In the genomic region with DNA sequence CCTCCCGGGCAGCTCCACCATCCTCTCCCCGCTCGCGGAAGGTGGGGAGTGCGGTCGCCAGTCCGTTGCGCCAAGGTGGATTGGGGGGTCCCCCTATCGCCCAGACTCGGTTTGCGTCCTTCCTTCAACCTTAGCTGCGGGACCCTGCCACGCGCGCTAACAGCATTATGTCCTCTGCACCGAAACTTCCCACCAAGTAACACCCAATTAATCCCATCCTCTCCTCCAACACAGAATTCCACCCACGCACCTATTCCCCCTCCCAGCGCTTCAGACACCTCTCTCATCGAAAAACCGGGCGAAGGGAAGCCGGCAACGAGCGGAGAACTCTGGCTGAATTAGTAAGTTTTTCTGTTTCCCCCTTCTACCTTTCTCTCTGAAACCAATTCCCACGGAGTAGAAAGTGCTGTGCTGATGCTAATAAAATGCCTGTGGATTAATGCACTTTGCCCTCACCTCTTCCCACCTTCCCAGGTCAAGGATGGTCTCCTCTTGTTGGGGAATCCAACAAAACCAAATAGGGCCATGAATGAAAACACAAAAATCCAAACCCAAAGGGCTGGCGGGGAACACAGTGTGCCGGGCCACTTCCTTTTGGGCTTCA, we compare ENCODE assay signal across 8 cellular contexts. TPM values are rescaled to one million over a fixed set of nuclear protein-coding genes. Genes with fewer than 3 reads are reported as not detected.
A peak's percentile ranks its signal among the peaks of the same experiment; 100 is the strongest.
DNase-seq lines count a peak whose midpoint lies in the region; ATAC-seq and TF ChIP-seq lines count a peak whose summit lies in the region.

No MANE protein-coding gene starts in this region.

- H3K27me3 Mint-ChIP-seq in CD4-positive, CD25-positive, alpha-beta regulatory T cell: peaks cover 96% of the 10 kb centered on the region

- H3K4me3 Mint-ChIP-seq in CD4-positive, CD25-positive, alpha-beta regulatory T cell: peak overlapping the region; percentile 46 to 96 (median 83)

- no peaks in the 10 kb centered on the region for H3K36me3 ChIP-seq in CD4-positive, CD25-positive, alpha-beta regulatory T cell (ENCODE audit: control insufficient read depth, insufficient read depth, low read length)
- peaks cover 36% of the 10 kb centered on the region for H3K36me3 ChIP-seq in Loucy (ENCODE audit: insufficient read depth, low read length)
- no peaks in the 10 kb centered on the region for H3K36me3 ChIP-seq in duodenal mucosa (ENCODE audit: control insufficient read depth in 1 of 2, insufficient read depth in 2 of 2, low read length in 2 of 2)
- no peaks in the 10 kb centered on the region for H3K36me3 ChIP-seq in neuron (ENCODE audit: insufficient read depth, low read length)
- H3K36me3 ChIP-seq in PC-9 (ENCODE audit: low read depth): no peaks in the 10 kb centered on the region

- no peaks in the 10 kb centered on the region for H3K9me3 ChIP-seq in CD4-positive, CD25-positive, alpha-beta regulatory T cell (ENCODE audit: control insufficient read depth in 2 of 2, low read length in 2 of 2)
- no peaks in the 10 kb centered on the region for H3K9me3 ChIP-seq in Loucy (ENCODE audit: insufficient read depth, low read depth, low read length)
- no peaks in the 10 kb centered on the region for H3K9me3 ChIP-seq in duodenal mucosa (ENCODE audit: control insufficient read depth in 1 of 2, low read length in 2 of 2)
- peaks cover 8% of the 10 kb centered on the region for H3K9me3 ChIP-seq in neuron (ENCODE audit: low read length)
- no peaks in the 10 kb centered on the region for H3K9me3 ChIP-seq in PC-9 (ENCODE audit: insufficient read depth, low read depth)

- H3K79me2 ChIP-seq in Loucy (ENCODE audit: insufficient read depth, low read length): peaks cover 100% of the 10 kb centered on the region
- H3K79me2 ChIP-seq in PC-9 (ENCODE audit: low read depth): no peaks in the 10 kb centered on the region

- intact Hi-C loops in PC-9 (cut with micrococcal nuclease; ENCODE audit: unreplicated experiment): no loop called here

- no peak for TF ChIP-seq CTCF in Loucy (conservative IDR thresholded peaks at IDR 0.05; ENCODE audit: low read length)
- no peak for TF ChIP-seq CTCF in PC-9 (conservative IDR thresholded peaks at IDR 0.05)

- peaks cover 0 to 10% (median 0%) of the 10 kb centered on the region in 7 donors for H3K9me3 Mint-ChIP-seq in CD4-positive, CD25-positive, alpha-beta regulatory T cell

- H3F3A ChIP-seq in Loucy (ENCODE audit: low read depth) (no peaks in the 10 kb centered on the region), PC-9 (ENCODE audit: insufficient read depth, low read depth) (0 out of 2 replicates have a peak, but pooled peaks cover 4% of the 10 kb centered on the region)

- H2AFZ ChIP-seq in Loucy (ENCODE audit: low read length): no peak overlapping the region
- H2AFZ ChIP-seq in neuron (ENCODE audit: low read depth, low read length): peak overlapping the region; percentile 34
- no peak overlapping the region for H2AFZ ChIP-seq in PC-9

- peaks cover 52% of the 10 kb centered on the region for H3K4me1 ChIP-seq in CD4-positive, CD25-positive, alpha-beta regulatory T cell (ENCODE audit: control insufficient read depth, insufficient read depth, low read length, poor library complexity, severe bottlenecking)
- H3K4me1 ChIP-seq in Loucy (ENCODE audit: insufficient read depth, low read length, poor library complexity, severe bottlenecking) (peaks cover 32% of the 10 kb centered on the region), duodenal mucosa (ENCODE audit: control insufficient read depth in 1 of 2, insufficient read depth in 2 of 2, low read length in 2 of 2) (peaks cover 29 to 45% of the 10 kb centered on the region in 2 donors), neuron (ENCODE audit: insufficient read depth, low read length) (peaks cover 14% of the 10 kb centered on the region), PC-9 (replicated peaks; ENCODE audit: insufficient read depth) (0 out of 2 replicates have a peak, but pooled peaks cover 11% of the 10 kb centered on the region)

- H3K9ac ChIP-seq in Loucy (ENCODE audit: low read depth, low read length, poor library complexity, severe bottlenecking) (peak overlapping the region; percentile 99), duodenal mucosa (ENCODE audit: low read depth in 1 of 2, low read length in 2 of 2) (no peak overlapping the region)

- peak overlapping the region; percentile 13 for H3K4me3 ChIP-seq in CD4-positive, CD25-positive, alpha-beta regulatory T cell (ENCODE audit: low read depth, low read length)
- H3K4me3 ChIP-seq in Loucy (ENCODE audit: low read length, poor library complexity, severe bottlenecking) (peak overlapping the region; percentile 94), duodenal mucosa (ENCODE audit: low read depth in 1 of 2, low read length in 2 of 2) (peak overlapping the region; percentile 56 to 60), neuron (ENCODE audit: low read length) (peak overlapping the region; percentile 43), PC-9 (no peak overlapping the region)

- POLR2A ChIA-PET in PC-9 (lab: Charles Lee; ENCODE audit: unreplicated experiment): no interaction called here

- no TSS peak for BruUV-seq in PC-9 (replicated peaks; lab: Mats Ljungman, UMichigan)

- peaks cover 56% of the 10 kb centered on the region for H4K20me1 ChIP-seq in Loucy (ENCODE audit: insufficient read depth, low read length, poor library complexity, severe bottlenecking)
- no peaks in the 10 kb centered on the region for H4K20me1 ChIP-seq in PC-9 (ENCODE audit: insufficient read depth)

- peaks cover 61% of the 10 kb centered on the region for H3K27me3 ChIP-seq in CD4-positive, CD25-positive, alpha-beta regulatory T cell (ENCODE audit: control insufficient read depth, insufficient read depth, low read length)
- H3K27me3 ChIP-seq in Loucy (ENCODE audit: insufficient read depth, low read length, poor library complexity, severe bottlenecking): peaks cover 35% of the 10 kb centered on the region
- H3K27me3 ChIP-seq in duodenal mucosa (ENCODE audit: control insufficient read depth in 1 of 2, insufficient read depth in 2 of 2, low read length in 2 of 2): peaks cover 92 to 95% of the 10 kb centered on the region in 2 donors
- peaks cover 96% of the 10 kb centered on the region for H3K27me3 ChIP-seq in neuron (ENCODE audit: insufficient read depth, low read length)
- no peaks in the 10 kb centered on the region for H3K27me3 ChIP-seq in PC-9 (ENCODE audit: insufficient read depth, low read depth)

- H3K4me2 ChIP-seq in Loucy (ENCODE audit: low read depth, low read length, poor library complexity, severe bottlenecking) (peak overlapping the region; percentile 91), PC-9 (no peak overlapping the region; the same call in 1 of the 2 replicates)

- CTCF ChIA-PET in PC-9 (lab: Charles Lee): no interaction called here

- H3K27ac ChIP-seq in CD4-positive, CD25-positive, alpha-beta regulatory T cell (ENCODE audit: insufficient read depth, low read length, poor library complexity, severe bottlenecking): no peak overlapping the region
- H3K27ac ChIP-seq in duodenal mucosa (ENCODE audit: low read depth, low read length): peak overlapping the region; percentile 67
- H3K27ac ChIP-seq in PC-9: no peak overlapping the region

- peak overlapping the region in 1 of 3 donors; percentile 40 for H3K27ac Mint-ChIP-seq in CD4-positive, CD25-positive, alpha-beta regulatory T cell

- no peak for ATAC-seq in CD4-positive, CD25-positive, alpha-beta regulatory T cell (ENCODE audit: low read depth in 2 of 2)
- ATAC-seq in GM18867 (IDR thresholded peaks at IDR 0.05; ENCODE audit: unreplicated experiment): no peak

- H3K36me3 Mint-ChIP-seq in CD4-positive, CD25-positive, alpha-beta regulatory T cell: no peaks in the 10 kb centered on the region

- H3K9me2 ChIP-seq in Loucy (replicated peaks; ENCODE audit: low read depth, low read length) (no peaks in the 10 kb centered on the region), PC-9 (ENCODE audit: insufficient read depth) (no peaks in the 10 kb centered on the region)

- DNase-seq in CD4-positive, CD25-positive, alpha-beta regulatory T cell: peak in 1 of 3 donors; percentile 6
- DNase-seq in PC-9 (no peak), midbrain (lab: John Stamatoyannopoulos, UW) (no peak)
- DNase-seq in stimulated activated CD4-positive, alpha-beta T cell treated with anti-CD3 and anti-CD28 coated beads, Interleukin-4, amount 100 ng/mL, for 1 hour: no peak

- peaks cover 10 to 64% (median 29%) of the 10 kb centered on the region in 4 donors for H3K4me1 Mint-ChIP-seq in CD4-positive, CD25-positive, alpha-beta regulatory T cell

RNA-seq across cellular contexts. Expression of a gene that starts 0.9 kb away (rescaled TPM):
- total RNA-seq in CD4-positive, CD25-positive, alpha-beta regulatory T cell: not detected
- under 1 TPM in 1 of 4 donors, not detected in 3; 0.13 TPM for polyA plus RNA-seq in CD4-positive, CD25-positive, alpha-beta regulatory T cell
- 50.5 and 53.1 TPM in 2 replicates for total RNA-seq in PC-9 (2021)

RNA-seq across cellular contexts. Expression of a gene that starts 3.9 kb away (rescaled TPM):
- total RNA-seq in CD4-positive, CD25-positive, alpha-beta regulatory T cell: not detected
- polyA plus RNA-seq in CD4-positive, CD25-positive, alpha-beta regulatory T cell: not detected
- total RNA-seq in PC-9 (2021): 0.65 and 1.2 TPM in 2 replicates

RNA-seq across cellular contexts. Expression of a gene that starts 5.0 kb away (rescaled TPM):
- not detected for total RNA-seq in CD4-positive, CD25-positive, alpha-beta regulatory T cell
- polyA plus RNA-seq in CD4-positive, CD25-positive, alpha-beta regulatory T cell: not detected
- total RNA-seq in PC-9 (2021): not detected in 2 replicates

RNA-seq across cellular contexts. Expression of a gene that starts 8.0 kb away (rescaled TPM):
- not detected for total RNA-seq in CD4-positive, CD25-positive, alpha-beta regulatory T cell
- polyA plus RNA-seq in CD4-positive, CD25-positive, alpha-beta regulatory T cell: not detected
- 0.63 and 1.0 TPM in 2 replicates for total RNA-seq in PC-9 (2021)

RNA-seq across cellular contexts. Expression of a gene that starts 13.9 kb away (rescaled TPM):
- 1.1 TPM for total RNA-seq in CD4-positive, CD25-positive, alpha-beta regulatory T cell
- under 1 TPM in 1 of 4 donors, not detected in 3; 0.20 TPM for polyA plus RNA-seq in CD4-positive, CD25-positive, alpha-beta regulatory T cell
- 1.9 and 2.5 TPM in 2 replicates for total RNA-seq in PC-9 (2021)

Comparison
In these comparisons a context has a peak if more than half of its experiments do, and no peak if none do; other contexts are left out.
1. RNA of a gene that starts 0.9 kb away (total RNA-seq): 50.5 to 53.1 TPM in PC-9; not detected in CD4-positive, CD25-positive, alpha-beta regulatory T cell (single experiment); every median in the first group is over 10 times any median in the second.